ENCODE assay signal across 22 cellular contexts in the genomic region with DNA sequence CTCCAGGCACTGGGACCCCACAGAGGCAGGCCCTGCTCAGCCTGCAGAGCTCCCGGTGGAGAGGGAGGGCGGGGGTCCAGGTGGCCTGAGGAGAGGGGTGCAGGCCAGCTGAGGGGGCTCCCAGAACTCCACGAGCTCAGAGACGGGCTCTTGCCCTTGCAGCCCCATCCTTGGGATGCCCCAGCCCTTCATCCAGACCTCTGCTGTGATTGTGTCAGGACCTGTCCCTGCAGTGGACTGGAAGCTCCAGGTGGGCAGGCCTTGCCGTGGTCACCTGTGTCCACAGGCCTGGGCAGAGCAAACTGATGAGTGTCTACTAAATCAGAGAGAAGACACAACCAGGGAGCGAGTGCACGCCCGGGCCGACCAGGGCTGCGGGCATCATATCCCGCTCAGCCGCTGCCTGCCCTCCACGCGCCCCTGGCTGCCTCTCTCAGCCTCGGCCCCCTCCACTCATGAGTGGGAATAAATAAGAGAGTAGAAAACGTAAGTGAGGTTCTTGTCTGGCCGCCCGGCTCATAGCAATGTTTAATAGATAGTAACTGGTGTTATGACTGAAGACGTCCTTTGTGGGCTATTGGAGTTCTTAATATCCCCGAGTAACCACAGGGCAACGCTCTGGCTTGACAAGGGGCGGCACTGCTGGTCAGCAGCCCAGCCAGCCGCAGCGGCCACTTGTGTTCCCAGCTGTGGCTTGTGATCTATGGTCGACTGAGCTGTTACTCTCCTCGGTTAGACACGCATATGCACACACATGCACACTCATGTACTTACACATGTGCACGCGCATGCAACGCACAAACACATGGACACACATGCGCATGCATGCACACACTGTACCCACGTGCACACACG.
DNase-seq lines count a peak whose midpoint lies in the region; ATAC-seq, FAIRE-seq and TF ChIP-seq lines count a peak whose summit lies in the region.
"Had no signal": no experiment of that assay in that cellular context is flagged by ENCODE, and none has a peak within 500 bp of the region (broad histone marks: within the 10 kb centered on the region; RNA-seq: fewer than 3 reads in every experiment).

No MANE protein-coding gene starts in this region.

- H2AFZ ChIP-seq in H1 (ENCODE audit: low read length): no peak overlapping the region

- no peak overlapping the region for H3K23ac ChIP-seq in H1 (ENCODE audit: insufficient read length)

- ATAC-seq in lower lobe of right lung: no peak
- no peak for ATAC-seq in GM18517 (IDR thresholded peaks at IDR 0.05; ENCODE audit: unreplicated experiment)
- ATAC-seq in GM18502 (IDR thresholded peaks at IDR 0.05; ENCODE audit: poor library complexity, unreplicated experiment): no peak
- ATAC-seq: Right ventricle myocardium inferior had no signal

- no peak for TF ChIP-seq CTCF in H1 (IDR thresholded peaks at IDR 0.05; ENCODE audit: control extremely low read depth in 1 of 3, insufficient read depth in 1 of 3, low read depth in 1 of 3, low read length in 3 of 3)
- TF ChIP-seq CTCF in lower lobe of right lung (IDR thresholded peaks at IDR 0.05): no peak
- no peak for TF ChIP-seq CTCF in nephron progenitor cell (IDR thresholded peaks at IDR 0.05)

- peaks cover 11% of the 10 kb centered on the region for H3K9me3 Mint-ChIP-seq in nephron progenitor cell
- H3K9me3 Mint-ChIP-seq: activated B cell treated with CpG ODN at 0.5 μM for 24 hours; activated naive CD8-positive, alpha-beta T cell treated with anti-CD3 and anti-CD28 coated beads, Interleukin-2, amount 10 ng/mL, durations not matched to agents 7 days and 5 days; CD4-positive, alpha-beta memory T cell; central memory CD8-positive, alpha-beta T cell had no signal

- no peaks in the 10 kb centered on the region for H3K27me3 ChIP-seq in H1 (replicated peaks in 1 of 4; ENCODE audit: control insufficient read depth in 3 of 4, extremely low read depth in 1 of 4, insufficient read depth in 3 of 4, low read length in 3 of 4)
- no peaks in the 10 kb centered on the region for H3K27me3 ChIP-seq in lower lobe of right lung (ENCODE audit: low read depth)

- H3K9me3 ChIP-seq in H1 (ENCODE audit: insufficient read depth in 2 of 2, low read depth in 1 of 2, low read length in 1 of 2) (0 out of 4 replicates have a peak, but pooled peaks cover 0 to 4% of the 10 kb centered on the region in 2 experiments), lower lobe of right lung (no peaks in the 10 kb centered on the region)

- H4K91ac ChIP-seq in H1 (replicated peaks; ENCODE audit: insufficient read length, low read length): peak overlapping the region; percentile 5

- no peak overlapping the region for H3K27ac ChIP-seq in H1 (ENCODE audit: low read depth, low read length)
- no peak overlapping the region for H3K27ac ChIP-seq in lower lobe of right lung

- TF ChIP-seq POLR2A in H1 (IDR thresholded peaks at IDR 0.05; ENCODE audit: control extremely low read depth in 1 of 2, low read depth in 2 of 2, low read length in 2 of 2): no peak

- no peak overlapping the region for H4K5ac ChIP-seq in H1 (ENCODE audit: insufficient read length, low read depth, low read length)

- DNase-seq in H1 (ENCODE audit: low read depth in 1 of 2, low spot score in 2 of 2): no peak
- peak; percentile 17 for DNase-seq in lower lobe of right lung
- peak in 6 of 10 donors; percentile 6 to 94 (median 62) for DNase-seq in posterior cingulate gyrus
- DNase-seq in nephron progenitor cell: no peak
- no peak for DNase-seq in RCC 7860 (ENCODE audit: low spot score)
- DNase-seq: activated B cell treated with CpG ODN at 0.5 μM for 24 hours; activated CD4-positive, alpha-beta T cell treated with anti-CD3 and anti-CD28 coated beads, Interleukin-2, amount 50 U/mL, for 4 hours; activated effector memory CD4-positive, alpha-beta T cell treated with Interleukin-2 at 50 U/mL for 16 hours; activated naive CD8-positive, alpha-beta T cell treated with anti-CD3 and anti-CD28 coated beads, Interleukin-2, amount 10 ng/mL, durations not matched to agents 7 days and 5 days; CD4-positive, alpha-beta memory T cell; GOT3; NCI-H1105 treated with DMSO at 0.1 percent for 48 hours; NCI-H2029; NCI-H2227 treated with DMSO at 0.1 percent for 48 hours; NCI-H774; stimulated activated CD4-positive, alpha-beta T cell treated with anti-CD3 and anti-CD28 coated beads, Interleukin-4, amount 100 ng/mL, for 24 hours; stimulated activated naive CD4-positive, alpha-beta T cell had no signal

- peaks cover 0 to 5% of the 10 kb centered on the region in 2 experiments for H4K20me1 ChIP-seq in H1 (replicated peaks in 1 of 2; ENCODE audit: control insufficient read depth in 1 of 2, insufficient read depth in 2 of 2, low read length in 2 of 2)

- H3K36me3 ChIP-seq in H1 (ENCODE audit: control insufficient read depth in 2 of 4, insufficient read depth in 4 of 4, low read length in 3 of 4) (no peaks in the 10 kb centered on the region), lower lobe of right lung (no peaks in the 10 kb centered on the region)

- FAIRE-seq in H1 (lab: Jason Lieb, UNC) (no peak), RCC 7860 (lab: Jason Lieb, UNC) (no peak)
- FAIRE-seq: endothelial cell of umbilical vein had no signal

- TF ChIP-seq EP300 in H1 (IDR thresholded peaks at IDR 0.05; ENCODE audit: borderline replicate concordance in 1 of 2, low read depth in 2 of 2, low read length in 2 of 2): no peak

- no peak overlapping the region for H3K4me3 Mint-ChIP-seq in nephron progenitor cell
- H3K4me3 Mint-ChIP-seq: activated B cell treated with CpG ODN at 0.5 μM for 24 hours; activated naive CD8-positive, alpha-beta T cell treated with anti-CD3 and anti-CD28 coated beads, Interleukin-2, amount 10 ng/mL, durations not matched to agents 7 days and 5 days; CD4-positive, alpha-beta memory T cell; central memory CD8-positive, alpha-beta T cell had no signal

- H3K4me3 ChIP-seq in H1 (ENCODE audit: extremely low read depth in 1 of 4, insufficient read depth in 2 of 4, low read depth in 3 of 4, low read length in 4 of 4): no peak overlapping the region
- H3K4me3 ChIP-seq in lower lobe of right lung: no peak overlapping the region

- no peaks in the 10 kb centered on the region for H3K79me2 ChIP-seq in H1 (ENCODE audit: control insufficient read depth in 1 of 2, insufficient read depth in 2 of 2, low read length in 2 of 2)

- no peak for TF ChIP-seq RAD21 in H1 (IDR thresholded peaks at IDR 0.05 in 1 of 2, conservative IDR thresholded peaks at IDR 0.05 in 1 of 2; ENCODE audit: low read depth in 2 of 2, low read length in 2 of 2)

- no peak overlapping the region for H2BK15ac ChIP-seq in H1 (ENCODE audit: low read length)

- CTCF ChIA-PET in H1 (lab: Charles Lee; ENCODE audit: partially characterized antibody): interaction anchor here (0.5 to 27.9 kb wide), 11 partner anchors 19 to 460 kb away, joined by 3 to 681 read pairs (median 4); no protein-coding TSS in a partner anchor

- H3K36me3 Mint-ChIP-seq in nephron progenitor cell (ENCODE audit: low read depth): peaks cover 8% of the 10 kb centered on the region
- H3K36me3 Mint-ChIP-seq: activated naive CD8-positive, alpha-beta T cell treated with anti-CD3 and anti-CD28 coated beads, Interleukin-2, amount 10 ng/mL, durations not matched to agents 7 days and 5 days had no signal

- no peaks in the 10 kb centered on the region for H3K79me1 ChIP-seq in H1 (ENCODE audit: low read depth, low read length)

- H3K4me1 Mint-ChIP-seq in nephron progenitor cell: peaks cover 28% of the 10 kb centered on the region
- H3K4me1 Mint-ChIP-seq: CD4-positive, alpha-beta memory T cell; central memory CD8-positive, alpha-beta T cell had no signal

- H3K27ac Mint-ChIP-seq in nephron progenitor cell: no peak overlapping the region
- H3K27ac Mint-ChIP-seq: activated B cell treated with CpG ODN at 0.5 μM for 24 hours; activated naive CD8-positive, alpha-beta T cell treated with anti-CD3 and anti-CD28 coated beads, Interleukin-2, amount 10 ng/mL, durations not matched to agents 7 days and 5 days; CD4-positive, alpha-beta memory T cell had no signal

- H3K4me1 ChIP-seq in H1 (replicated peaks in 1 of 4; ENCODE audit: control insufficient read depth in 3 of 4, insufficient read depth in 4 of 4, low read length in 3 of 4): peaks cover 3 to 9% (median 7%) of the 10 kb centered on the region in 4 experiments; a peak in 6 of 7 replicates
- no peaks in the 10 kb centered on the region for H3K4me1 ChIP-seq in lower lobe of right lung

- no peak overlapping the region for H3K18ac ChIP-seq in H1 (ENCODE audit: extremely low read depth, low read length)

- no peak overlapping the region for H3K9ac ChIP-seq in H1 (replicated peaks in 1 of 4; ENCODE audit: extremely low read depth in 1 of 4, low read depth in 3 of 4, low read length in 3 of 4)

- H2BK20ac ChIP-seq in H1 (ENCODE audit: low read length): no peak overlapping the region

- WGBS in H1 (ENCODE audit: extremely low coverage in 1 of 2, insufficient coverage in 1 of 2, insufficient read length in 1 of 2, insufficient replicate concordance in 2 of 2, low coverage in 1 of 2, low lambda C conversion rate in 2 of 2, missing lambda C conversion rate in 1 of 2), 2 experiments: 94% methylated on average over 31 of the region's 33 CpGs; no CpG with 5 or more reads in 1 of the 2 experiments

- H3K56ac ChIP-seq in H1 (replicated peaks; ENCODE audit: insufficient read length, low read depth, low read length): no peak overlapping the region

- H3K4ac ChIP-seq in H1 (replicated peaks; ENCODE audit: insufficient read length, low read depth, low read length): no peak overlapping the region

- H3K4me2 ChIP-seq in H1 (ENCODE audit: insufficient read depth in 1 of 2, low read depth in 2 of 2, low read length in 2 of 2): no peak overlapping the region

- H3K27me3 Mint-ChIP-seq in nephron progenitor cell (ENCODE audit: low read depth, poor library complexity): peaks cover 6% of the 10 kb centered on the region
- H3K27me3 Mint-ChIP-seq: activated B cell treated with CpG ODN at 0.5 μM for 24 hours; CD4-positive, alpha-beta memory T cell; central memory CD8-positive, alpha-beta T cell had no signal

- POLR2A ChIA-PET in H1 (lab: Charles Lee; ENCODE audit: partially characterized antibody): interaction anchor here (0.6 kb wide), 1 partner anchor 774 kb away, joined by 3 read pairs; no protein-coding TSS in a partner anchor

- H3K14ac ChIP-seq in H1 (ENCODE audit: insufficient read length): no peak overlapping the region

- intact Hi-C loops in lower lobe of right lung (cut with DNase I): no loop called here
- intact Hi-C loops in posterior cingulate gyrus (cut with DNase I): no loop called here

- no peak overlapping the region for H2BK5ac ChIP-seq in H1 (ENCODE audit: low read depth, low read length)

- H4K8ac ChIP-seq in H1 (ENCODE audit: extremely low read depth, insufficient read depth, low read length): no peak overlapping the region

- no peak overlapping the region for H2BK120ac ChIP-seq in H1 (replicated peaks; ENCODE audit: low read depth, low read length)

- H2AK5ac ChIP-seq in H1 (ENCODE audit: low read depth, low read length): no peak overlapping the region

- no peak overlapping the region; the same call in 1 of the 2 replicates for H2BK12ac ChIP-seq in H1 (ENCODE audit: low read depth, low read length)

- no peaks in the 10 kb centered on the region for H3K23me2 ChIP-seq in H1 (ENCODE audit: low read depth, low read length)

TF ChIP-seq in H1, 55 proteins besides CTCF, POLR2A, EP300 and RAD21 (continues in another document):
- no peak for TF ChIP-seq TCF12 (IDR thresholded peaks at IDR 0.05; ENCODE audit: low read depth, low read length)
- TF ChIP-seq SIRT6 (IDR thresholded peaks at IDR 0.05; ENCODE audit: low read length): no peak

Comparison
In these comparisons a context has a peak if more than half of its experiments do, and no peak if none do; other contexts are left out.
1. DNase-seq: peak in lower lobe of right lung (single experiment) and posterior cingulate gyrus (6 of 10); none in H1 (0 of 2), nephron progenitor cell (single experiment) and RCC 7860 (single experiment).